Comparison of ENCODE assay signal across 1 cellular context in genomic region chr12:68034567-68034966, GRCh38.
TF ChIP-seq lines count a peak whose summit lies in the region.

No MANE protein-coding gene starts in this region.

TF ChIP-seq in GM12878, 131 proteins besides CTCF, POLR2A, EP300 and RAD21 (continued from another document):
- peak; percentile 52; the same call in 1 of the 2 replicates for TF ChIP-seq SPI1 (IDR thresholded peaks at IDR 0.05; ENCODE audit: borderline replicate concordance, insufficient read depth, low read depth, low read length)
TF ChIP-seq in GM12878: peak in this region for 1.
